In the genomic region with DNA sequence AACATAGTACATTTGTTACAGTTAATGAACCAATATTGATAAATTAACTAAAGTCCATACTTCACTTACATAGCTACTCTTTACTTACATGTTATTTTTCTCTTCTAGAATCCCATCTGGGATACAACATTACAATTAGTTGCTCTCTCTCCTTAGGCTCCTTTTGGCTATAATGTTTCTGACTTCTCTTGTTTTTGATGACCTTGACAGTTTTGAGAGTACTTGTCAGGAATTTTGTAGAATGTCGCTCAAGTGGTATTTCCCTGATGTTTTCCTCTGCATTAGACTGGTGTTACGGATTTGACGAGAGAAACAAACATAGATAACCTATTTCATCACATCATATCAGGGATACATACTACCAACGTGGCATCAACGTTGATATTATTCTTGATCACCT, we compare ENCODE assay signal across 36 cellular contexts.
"Had no signal": no experiment of that assay in that cellular context is flagged by ENCODE, and none has a peak within 500 bp of the region (broad histone marks: within the 10 kb centered on the region; RNA-seq: fewer than 3 reads in every experiment).

No MANE protein-coding gene starts in this region.

- H3K9me3 ChIP-seq: MG63 had no signal

- H3K36me3 ChIP-seq: MG63 had no signal

- DNase-seq: Kasumi-1, MG63, MM.1S, MV-4-11, NCI-H1048, NCI-H1092, NCI-H1092 treated with DMSO at 0.1 percent for 48 hours, NCI-H1105, NCI-H1105 treated with DMSO at 0.1 percent for 48 hours, NCI-H1417, NCI-H1417 treated with DMSO at 0.1 percent for 48 hours, NCI-H1436, NCI-H1436 treated with DMSO at 0.1 percent for 48 hours, NCI-H146, NCI-H1694, NCI-H1694 treated with DMSO at 0.1 percent for 48 hours, NCI-H187, NCI-H187 treated with DMSO at 0.1 percent for 48 hours, NCI-H1930, NCI-H2029, NCI-H2029 treated with DMSO at 0.1 percent for 48 hours, NCI-H2081, NCI-H2081 treated with DMSO at 0.1 percent for 48 hours, NCI-H2171, NCI-H2171 treated with DMSO at 0.1 percent for 48 hours, NCI-H2227 treated with DMSO at 0.1 percent for 48 hours, NCI-H226, NCI-H345, NCI-H446, NCI-H446 treated with DMSO at 0.1 percent for 48 hours, NCI-H510A, NCI-H510A treated with DMSO at 0.1 percent for 48 hours, NCI-H524, NCI-H524 treated with DMSO at 0.1 percent for 48 hours, NCI-H526, NCI-H526 treated with DMSO at 0.1 percent for 48 hours had no signal

- H3K27me3 ChIP-seq: MG63 had no signal

- H3K4me3 ChIP-seq: MG63 had no signal
